ENCODE assay signal across 8 cellular contexts in the genomic region with DNA sequence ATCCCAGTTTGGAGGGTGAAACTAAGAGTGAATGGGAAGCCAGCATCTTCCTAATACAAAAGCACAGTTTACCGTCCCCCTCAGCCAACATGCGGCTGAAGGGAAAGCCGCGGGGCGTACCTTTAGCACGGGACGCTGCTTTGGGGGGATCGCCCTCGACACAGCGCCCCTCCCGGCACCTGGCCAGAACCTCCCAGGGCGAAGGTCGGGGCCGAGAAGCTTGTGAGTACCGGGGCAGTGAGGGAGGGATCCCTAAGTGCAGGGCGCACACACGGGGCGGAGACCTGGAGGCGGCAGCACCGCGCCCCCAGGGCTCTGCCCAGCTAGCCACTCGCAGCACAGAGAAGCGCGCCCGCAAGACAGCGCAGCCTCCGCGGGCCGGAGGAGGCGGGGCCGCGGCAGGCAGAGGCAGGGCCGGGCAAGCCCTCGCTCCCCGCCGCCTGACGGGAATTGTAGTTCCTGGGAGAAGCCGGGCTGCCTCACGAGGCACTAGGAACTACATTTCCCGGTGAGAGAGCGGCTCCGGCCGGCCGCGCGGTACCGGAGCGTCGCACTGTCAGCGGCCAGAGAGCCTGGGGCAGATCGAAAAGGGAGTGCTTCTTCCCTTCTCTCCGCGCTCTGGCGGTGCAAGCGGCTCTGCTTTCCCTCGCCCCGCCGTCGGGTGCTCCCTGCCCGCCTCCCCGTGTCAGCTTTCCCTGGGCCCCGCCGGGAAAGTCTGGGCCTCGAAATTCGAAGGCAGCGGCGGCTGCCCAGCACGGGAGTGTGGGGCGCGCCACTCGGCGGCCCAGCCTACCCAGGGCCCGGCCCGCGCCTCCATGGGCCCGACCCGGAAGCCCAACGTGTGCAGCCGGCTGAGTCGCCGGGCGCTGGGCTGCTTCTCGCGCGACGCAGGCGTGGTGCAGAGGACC. TPM values are rescaled to one million over a fixed set of nuclear protein-coding genes. Genes with fewer than 3 reads are reported as not detected.
DNase-seq lines count a peak whose midpoint lies in the region; ATAC-seq and TF ChIP-seq lines count a peak whose summit lies in the region.

Gene DCAF17 (plus strand): TSS at position 464 of the 908 bp plus-strand sequence. CDS start 352 bp downstream, at position 816.
Gene METTL8 (minus strand): TSS at position 228 of the 908 bp plus-strand sequence. CDS start 41,805 bp downstream, outside the sequence.

- no peaks in the 10 kb centered on the region for H3K27me3 ChIP-seq in liver (ENCODE audit: control insufficient read depth in 4 of 4, insufficient read depth in 4 of 4, low read length in 3 of 4)

- peak; percentile 37 to 54 for TF ChIP-seq RAD21 in liver (IDR thresholded peaks at IDR 0.05)

- H3K27ac ChIP-seq in liver (ENCODE audit: low read depth in 1 of 2, low read length in 2 of 2), result peak within 1 kb of the TSS; percentile 91 to 97

- H3K36me3 ChIP-seq in liver (ENCODE audit: control insufficient read depth in 4 of 4, insufficient read depth in 3 of 4, low read depth in 1 of 4, low read length in 3 of 4), result peaks cover 1 to 5% (median 4%) of the 10 kb centered on the region in 4 donors

- under 1% methylated on average over 87 of the region's 87 CpGs for WGBS in liver

- H3K9me3 ChIP-seq in liver (ENCODE audit: control insufficient read depth in 4 of 4, low read length in 3 of 4), result no peaks in the 10 kb centered on the region

- peaks cover 0 to 15% (median 11%) of the 10 kb centered on the region in 4 donors for H3K4me1 ChIP-seq in liver (ENCODE audit: control insufficient read depth in 4 of 4, insufficient read depth in 4 of 4, low read length in 3 of 4)

- H3K9ac ChIP-seq in liver (ENCODE audit: low read depth in 1 of 2, low read length in 2 of 2), result peak within 1 kb of the TSS; percentile 67 to 75

- peak within 1 kb of the TSS; percentile 68 to 91 (median 75) for H3K4me3 ChIP-seq in liver (ENCODE audit: low read depth in 1 of 3, low read length in 3 of 3)

- TF ChIP-seq CTCF in liver (IDR thresholded peaks at IDR 0.05; ENCODE audit: low read depth, low read length, missing input control), result no peak

- ATAC-seq in GM19351 (IDR thresholded peaks at IDR 0.05; ENCODE audit: unreplicated experiment) (peak; percentile 88), HG03521 (IDR thresholded peaks at IDR 0.05; ENCODE audit: unreplicated experiment) (peak; percentile 92)

- DNase-seq in CD1c-positive myeloid dendritic cell (ENCODE audit: extremely low spot score) (peak; percentile 98), NCI-H748 treated with DMSO at 0.1 percent for 48 hours (lab: John Stamatoyannopoulos, UW) (peak; percentile 88), dermis blood vessel endothelial cell (peak; percentile 96)
- DNase-seq in activated CD4-positive, alpha-beta T cell treated with anti-CD3 and anti-CD28 coated beads, Interleukin-2, amount 50 U/mL, for 4 hours, result peak; percentile 92 to 93
- DNase-seq in stimulated activated CD4-positive, alpha-beta T cell treated with anti-CD3 and anti-CD28 coated beads, Interleukin-4, amount 100 ng/mL, for 24 hours, result peak; percentile 94

TF ChIP-seq in liver, 16 proteins besides CTCF, POLR2A, EP300 and RAD21:
- TF ChIP-seq REST (IDR thresholded peaks at IDR 0.05) (peak; percentile 47), HNF4A (conservative IDR thresholded peaks at IDR 0.05) (peak in 1 of 2 donors; percentile 50), ATF3 (IDR thresholded peaks at IDR 0.05) (no peak), EGR1 (IDR thresholded peaks at IDR 0.05; ENCODE audit: low read depth in 2 of 2) (no peak), TAF1 (conservative IDR thresholded peaks at IDR 0.05) (peak; percentile 13), ZBTB33 (IDR thresholded peaks at IDR 0.05) (no peak), YY1 (IDR thresholded peaks at IDR 0.05) (peak; percentile 46), FOXA1 (IDR thresholded peaks at IDR 0.05) (peak; percentile 10), NR2F2 (IDR thresholded peaks at IDR 0.05) (no peak), HNF4G (IDR thresholded peaks at IDR 0.05) (no peak), RXRA (IDR thresholded peaks at IDR 0.05) (peak in 1 of 2 donors; percentile 3), GABPA (IDR thresholded peaks at IDR 0.05 in 1 of 2, conservative IDR thresholded peaks at IDR 0.05 in 1 of 2) (peak in 1 of 2 donors; percentile 64), JUND (IDR thresholded peaks at IDR 0.05) (no peak), FOXA2 (IDR thresholded peaks at IDR 0.05) (no peak), SP1 (IDR thresholded peaks at IDR 0.05) (peak; percentile 61)

RNA-seq across cellular contexts. Expression of gene DCAF17, which starts in this region (rescaled TPM):
- total RNA-seq in dermis blood vessel endothelial cell (21.0 and 21.8 TPM in 2 replicates), liver (10 to 100 TPM in 1 of 2 donors, 1 to 10 TPM in 1; 9.2 to 10.4 TPM)
- 1 to 10 TPM; 2.5 to 3.0 TPM for polyA plus RNA-seq in liver

RNA-seq across cellular contexts. Expression of gene METTL8, which starts in this region (rescaled TPM):
- total RNA-seq in dermis blood vessel endothelial cell (20.8 and 35.1 TPM in 2 replicates), liver (1 to 10 TPM; 5.2 to 6.6 TPM)
- 1 to 10 TPM; 3.6 to 8.1 TPM for polyA plus RNA-seq in liver

Comparison
In these comparisons a context has a peak if more than half of its experiments do, and no peak if none do; other contexts are left out.
1. Peak in every context shown above with its lines: DNase-seq, ATAC-seq, H3K4me3 ChIP-seq and H3K27ac ChIP-seq.